Comparison of ENCODE assay signal across 16 cellular contexts in genomic region chr2:8267721-8268120, GRCh38.
DNase-seq lines count a peak whose midpoint lies in the region; ATAC-seq and TF ChIP-seq lines count a peak whose summit lies in the region.
"Had no signal": no experiment of that assay in that cellular context is flagged by ENCODE, and none has a peak within 500 bp of the region (broad histone marks: within the 10 kb centered on the region; RNA-seq: fewer than 3 reads in every experiment).

No MANE protein-coding gene starts in this region.

- peaks cover 17% of the 10 kb centered on the region for H3K4me1 ChIP-seq in left ventricle myocardium inferior

- H3K9me3 Mint-ChIP-seq in immature natural killer cell = no peaks in the 10 kb centered on the region
- H3K9me3 Mint-ChIP-seq: CD4-positive, alpha-beta memory T cell had no signal

- ATAC-seq in Right ventricle myocardium superior (ENCODE audit: poor library complexity) (peak; percentile 70), HG02973 (IDR thresholded peaks at IDR 0.05; ENCODE audit: unreplicated experiment) (no peak)
- ATAC-seq: GM12878 had no signal

- peak overlapping the region; percentile 17 to 50 (median 28) for H3K27ac Mint-ChIP-seq in immature natural killer cell

- H3K4me3 Mint-ChIP-seq in immature natural killer cell = no peak overlapping the region
- H3K4me3 Mint-ChIP-seq: CD4-positive, alpha-beta memory T cell had no signal

- no peaks in the 10 kb centered on the region for H3K9me3 ChIP-seq in left ventricle myocardium inferior (replicated peaks)

- DNase-seq in Right ventricle myocardium superior (no peak), cardiac septum (ENCODE audit: low spot score) (no peak), left ventricle myocardium inferior (no peak), immature natural killer cell (no peak), A172 (ENCODE audit: low spot score) (no peak)
- DNase-seq: 8988T; Calu3; CD4-positive, alpha-beta memory T cell; COR-L47; DMS53; DND-41; H7; HCEC 1CT had no signal

- H3K36me3 Mint-ChIP-seq in immature natural killer cell = peaks cover 21 to 61% (median 51%) of the 10 kb centered on the region in 3 donors

- peak overlapping the region; percentile 14 for H3K27ac ChIP-seq in left ventricle myocardium inferior (replicated peaks)
- H3K27ac ChIP-seq: GM23248 had no signal

- no peaks in the 10 kb centered on the region for H3K27me3 ChIP-seq in left ventricle myocardium inferior (ENCODE audit: low read depth)

- peaks cover 0 to 4% (median 2%) of the 10 kb centered on the region in 3 donors for H3K27me3 Mint-ChIP-seq in immature natural killer cell (ENCODE audit: low read depth in 3 of 3)
- H3K27me3 Mint-ChIP-seq: CD4-positive, alpha-beta memory T cell had no signal

- H3K36me3 ChIP-seq in left ventricle myocardium inferior = no peaks in the 10 kb centered on the region

- intact Hi-C loops in Right ventricle myocardium superior (cut with DNase I) = no loop called here
- intact Hi-C loops in cardiac septum (cut with DNase I) = no loop called here
- intact Hi-C loops in left ventricle myocardium inferior (cut with micrococcal nuclease) = no loop called here

- no peak for TF ChIP-seq CTCF in left ventricle myocardium inferior (IDR thresholded peaks at IDR 0.05; ENCODE audit: borderline replicate concordance)

- H3K4me1 Mint-ChIP-seq in immature natural killer cell = peaks cover 33 to 78% of the 10 kb centered on the region in 2 donors

- no peak overlapping the region for H3K4me3 ChIP-seq in left ventricle myocardium inferior
- H3K4me3 ChIP-seq: GM12878, GM23248 had no signal
